ENCODE assay signal across 14 cellular contexts in genomic region chr1:30798389-30798951, GRCh38. TPM values are rescaled to one million over a fixed set of nuclear protein-coding genes. Genes with fewer than 3 reads are reported as not detected.
DNase-seq lines count a peak whose midpoint lies in the region; ATAC-seq, FAIRE-seq and TF ChIP-seq lines count a peak whose summit lies in the region.
"Had no signal": no experiment of that assay in that cellular context is flagged by ENCODE, and none has a peak within 500 bp of the region (broad histone marks: within the 10 kb centered on the region; RNA-seq: fewer than 3 reads in every experiment).

No MANE protein-coding gene starts in this region.

- POLR2A ChIA-PET in HepG2 (lab: Yijun Ruan, JAX) (no interaction called here), Caco-2 (lab: Charles Lee) (no interaction called here)

- TF ChIP-seq EP300 in HepG2 (IDR thresholded peaks at IDR 0.05; ENCODE audit: low read depth in 2 of 2, low read length in 2 of 2) (no peak), HepG2 (CRISPR knock-in tag; IDR thresholded peaks at IDR 0.05; ENCODE audit: borderline replicate concordance) (no peak)

- H4K20me1 ChIP-seq in HepG2 (ENCODE audit: insufficient read depth, low read length), result no peaks in the 10 kb centered on the region

- in situ Hi-C loops in HepG2 (cut with HindIII; ENCODE audit: extremely low pct_ligation_motif_present, low pct_unique_long_range_greater_than_20kb), result no loop called here

- WGBS in right lobe of liver (ENCODE audit: insufficient coverage, low coverage, low lambda C conversion rate, missing lambda C conversion rate), result 50% methylated on average over 6 of the region's 7 CpGs
- WGBS in HepG2 (ENCODE audit: low lambda C conversion rate), result 20% methylated on average over 6 of the region's 7 CpGs
- WGBS in heart right ventricle, 2 donors, result 53 to 68% methylated on average over 7 of the region's 7 CpGs

- H3K27ac Mint-ChIP-seq in Caco-2 (ENCODE audit: unreplicated experiment) (no peak overlapping the region), HFFc6 (no peak overlapping the region)
- H3K27ac Mint-ChIP-seq: activated B cell treated with CpG ODN at 0.5 μM for 24 hours had no signal

- TF ChIP-seq CTCF in right lobe of liver (IDR thresholded peaks at IDR 0.05) (no peak), HepG2 (CRISPR knock-in tag; IDR thresholded peaks at IDR 0.05) (no peak), heart right ventricle (IDR thresholded peaks at IDR 0.05) (no peak), Caco-2 (IDR thresholded peaks at IDR 0.05; ENCODE audit: insufficient read depth in 1 of 2, low read depth in 1 of 2, low read length in 1 of 2, severe bottlenecking in 1 of 2, unreplicated experiment in 1 of 2) (no peak), HFFc6 (IDR thresholded peaks at IDR 0.05) (no peak)

- H3K9me3 Mint-ChIP-seq in Caco-2 (ENCODE audit: unreplicated experiment) (no peaks in the 10 kb centered on the region), HFFc6 (no peaks in the 10 kb centered on the region)
- H3K9me3 Mint-ChIP-seq: activated B cell treated with CpG ODN at 0.5 μM for 24 hours; activated T-cell treated with anti-CD3 and anti-CD28 coated beads, Interleukin-2, amount 50 U/mL, for 4 hours had no signal

- H3K4me1 ChIP-seq in right lobe of liver (peaks cover 0 to 6% (median 0%) of the 10 kb centered on the region in 4 donors), HepG2 (ENCODE audit: insufficient read depth, low read length) (peaks cover 19% of the 10 kb centered on the region), heart right ventricle (peaks cover 11 to 42% (median 25%) of the 10 kb centered on the region in 9 donors), Caco-2 (no peaks in the 10 kb centered on the region)

- peak overlapping the region in 1 of 3 donors; percentile 20 for H3K27ac ChIP-seq in right lobe of liver
- H3K27ac ChIP-seq in HepG2 (ENCODE audit: extremely low read length, insufficient read depth, low read length), result no peak overlapping the region
- H3K27ac ChIP-seq in heart right ventricle, result peak overlapping the region in 8 of 10 donors; percentile 19 to 84 (median 49)

- no peaks in the 10 kb centered on the region for H3K9me3 ChIP-seq in right lobe of liver
- H3K9me3 ChIP-seq in HepG2 (ENCODE audit: low read length), result no peaks in the 10 kb centered on the region
- H3K9me3 ChIP-seq in heart right ventricle, result no peaks in the 10 kb centered on the region
- H3K9me3 ChIP-seq in Caco-2, result no peaks in the 10 kb centered on the region

- no peak for TF ChIP-seq POLR2A in right lobe of liver (IDR thresholded peaks at IDR 0.05)
- TF ChIP-seq POLR2A in HepG2 (IDR thresholded peaks at IDR 0.05; ENCODE audit: insufficient read depth in 1 of 2, low read depth in 2 of 2, low read length in 2 of 2), result no peak

- H3K27me3 Mint-ChIP-seq in Caco-2 (ENCODE audit: insufficient read depth, unreplicated experiment) (no peaks in the 10 kb centered on the region), HFFc6 (ENCODE audit: insufficient read depth) (peaks cover 3% of the 10 kb centered on the region)

- H3K4me1 Mint-ChIP-seq in Caco-2 (ENCODE audit: low read depth, unreplicated experiment) (no peaks in the 10 kb centered on the region), HFFc6 (ENCODE audit: low read depth) (peaks cover 19% of the 10 kb centered on the region)

- H3K27me3 ChIP-seq in right lobe of liver (no peaks in the 10 kb centered on the region), HepG2 (ENCODE audit: control insufficient read depth in 1 of 2, insufficient read depth in 2 of 2, low read length in 2 of 2) (peaks cover 2 to 8% of the 10 kb centered on the region in 2 experiments; a peak in 3 of 5 replicates), heart right ventricle (peaks cover 0 to 11% (median 0%) of the 10 kb centered on the region in 7 donors), Caco-2 (replicated peaks; ENCODE audit: control insufficient read depth, insufficient read depth, low read length) (no peaks in the 10 kb centered on the region)

- no peaks in the 10 kb centered on the region for H3K79me2 ChIP-seq in HepG2 (ENCODE audit: insufficient read depth, low read length)

- peak; percentile 34 to 57 (median 38) for ATAC-seq in right lobe of liver
- ATAC-seq in HepG2, result no peak
- peak; percentile 25 to 62 (median 46) for ATAC-seq in heart right ventricle
- ATAC-seq in HG03457 (IDR thresholded peaks at IDR 0.05; ENCODE audit: unreplicated experiment), result no peak
- ATAC-seq: activated T-cell treated with anti-CD3 and anti-CD28 coated beads, Interleukin-2, amount 50 U/mL, for 4 hours had no signal

- H3K36me3 ChIP-seq in right lobe of liver, result no peaks in the 10 kb centered on the region
- no peaks in the 10 kb centered on the region for H3K36me3 ChIP-seq in HepG2 (replicated peaks in 1 of 2; ENCODE audit: control insufficient read depth in 1 of 2, insufficient read depth in 2 of 2, low read length in 2 of 2)
- no peaks in the 10 kb centered on the region for H3K36me3 ChIP-seq in heart right ventricle
- H3K36me3 ChIP-seq in Caco-2 (ENCODE audit: control insufficient read depth, insufficient read depth, low read length), result no peaks in the 10 kb centered on the region

- H3K4me3 ChIP-seq in right lobe of liver (no peak overlapping the region), HepG2 (replicated peaks in 1 of 3; ENCODE audit: insufficient read depth in 1 of 3, low read depth in 2 of 3, low read length in 3 of 3) (no peak overlapping the region), heart right ventricle (no peak overlapping the region), Caco-2 (ENCODE audit: low read depth, low read length) (no peak overlapping the region)

- no peak overlapping the region for H3K4me2 ChIP-seq in HepG2 (ENCODE audit: low read depth, low read length)

- DNase-seq in right lobe of liver, result peak in 2 of 3 donors; percentile 46 to 58
- DNase-seq in HepG2 (ENCODE audit: low spot score), result no peak
- DNase-seq in heart right ventricle, result peak; percentile 30 to 45
- DNase-seq in pons (ENCODE audit: low spot score), result peak; percentile 49
- DNase-seq in Caco-2, result no peak
- DNase-seq in stimulated activated naive CD4-positive, alpha-beta T cell treated with Interleukin-2 at 50 U/mL for 16 hours (lab: John Stamatoyannopoulos, UW), result no peak
- DNase-seq in HFFc6, result no peak
- DNase-seq: activated B cell treated with CpG ODN at 0.5 μM for 24 hours; activated T-cell treated with anti-CD3 and anti-CD28 coated beads, Interleukin-2, amount 50 U/mL, for 4 hours; DMS 273 treated with DMSO at 0.1 percent for 48 hours; NCI-H1048; retina had no signal

- no peak overlapping the region for H2AFZ ChIP-seq in HepG2 (ENCODE audit: low read length)

- CTCF ChIA-PET in HepG2 (lab: Yijun Ruan, JAX; ENCODE audit: low intra/inter-chr PET ratio, low total read pairs) (interaction anchor here (1.5 kb wide), 1 partner anchor 113 kb away, joined by 3 read pairs; no protein-coding TSS in a partner anchor), Caco-2 (lab: Charles Lee) (no interaction called here)

- BruUV-seq in HepG2 (replicated peaks; lab: Mats Ljungman, UMichigan) (no TSS peak), Caco-2 (replicated peaks; lab: Mats Ljungman, UMichigan) (no TSS peak)

- H3K9ac ChIP-seq in HepG2 (ENCODE audit: insufficient read depth, low read depth, low read length), result no peak overlapping the region

- H3K36me3 Mint-ChIP-seq in Caco-2 (ENCODE audit: insufficient read depth, unreplicated experiment), result no peaks in the 10 kb centered on the region
- H3K36me3 Mint-ChIP-seq in HFFc6 (ENCODE audit: low read depth), result no peaks in the 10 kb centered on the region

- no peak for TF ChIP-seq RAD21 in HepG2 (CRISPR knock-in tag; IDR thresholded peaks at IDR 0.05)

- no peak overlapping the region for H3K4me3 Mint-ChIP-seq in Caco-2 (ENCODE audit: unreplicated experiment)
- no peak overlapping the region for H3K4me3 Mint-ChIP-seq in HFFc6
- H3K4me3 Mint-ChIP-seq: activated B cell treated with CpG ODN at 0.5 μM for 24 hours; activated T-cell treated with anti-CD3 and anti-CD28 coated beads, Interleukin-2, amount 50 U/mL, for 4 hours had no signal

- intact Hi-C loops in right lobe of liver (cut with DNase I) (no loop called here), HepG2 (cut with micrococcal nuclease; ENCODE audit: unreplicated experiment) (no loop called here), heart right ventricle (cut with DNase I) (no loop called here), Caco-2 (cut with micrococcal nuclease; ENCODE audit: unreplicated experiment) (no loop called here)

- FAIRE-seq in HepG2 (lab: Jason Lieb, UNC), result no peak

RNA-seq across cellular contexts. Expression of gene LAPTM5, which starts 40.9 kb away (rescaled TPM):
- total RNA-seq in right lobe of liver (10 to 100 TPM; 21.2 to 81.0 (median 29.8) TPM), HepG2 (2016; rRNA removed; fragmentation: Illumina TruSeq; extraction: Trizol) (0.34 and 0.86 TPM in 2 replicates), heart right ventricle (100 to 1,000 TPM in 1 of 10 donors, 10 to 100 TPM in 6, 1 to 10 TPM in 3; 5.9 to 114 (median 12.9) TPM), Caco-2 (2022) (0.14 TPM in 1 of 2 replicates, not detected in the other)
- total RNA-seq in HepG2 (2016; cell fraction: cytosol; rRNA removed; fragmentation: Illumina TruSeq; extraction: Trizol; ENCODE audit: low read depth), result 0.18 and 0.30 TPM in 2 replicates
- total RNA-seq in HepG2 (2016; cell fraction: insoluble cytoplasmic fraction; rRNA removed; fragmentation: Illumina TruSeq; extraction: Trizol), result 0.18 and 0.45 TPM in 2 replicates
- total RNA-seq in HepG2 (2016; cell fraction: membrane; rRNA removed; fragmentation: Illumina TruSeq; extraction: Trizol), result 0.48 and 0.56 TPM in 2 replicates
- total RNA-seq in HepG2 (2016; cell fraction: nucleus; rRNA removed; fragmentation: Illumina TruSeq; extraction: Trizol), result 0.34 and 0.53 TPM in 2 replicates
- polyA plus RNA-seq in HepG2 (2011; rRNA removed) (0.41 and 0.76 TPM in 2 replicates), heart right ventricle (10 to 100 TPM; 13.2 to 33.5 TPM)
- 0.64 and 0.79 TPM in 2 replicates for polyA plus RNA-seq in HepG2 (2011; cell fraction: cytosol; rRNA removed)
- polyA plus RNA-seq in HepG2 (2011; cell fraction: nucleus; rRNA removed), result 0.59 and 0.61 TPM in 2 replicates
- 0.19 and 0.38 TPM in 2 replicates for polyA plus RNA-seq in HepG2 (2012)
- 0.33 and 0.38 TPM in 2 replicates for polyA plus RNA-seq in HepG2 (2016; cell fraction: cytosol; fragmentation: Illumina TruSeq; extraction: Trizol; ENCODE audit: low read depth)
- polyA plus RNA-seq in HepG2 (2016; cell fraction: insoluble cytoplasmic fraction; fragmentation: Illumina TruSeq; extraction: Trizol; ENCODE audit: low read depth), result 0.57 and 0.76 TPM in 2 replicates
- 0.54 and 0.79 TPM in 2 replicates for polyA plus RNA-seq in HepG2 (2016; cell fraction: membrane; fragmentation: Illumina TruSeq; extraction: Trizol; ENCODE audit: low read depth)
- polyA plus RNA-seq in HepG2 (2016; cell fraction: nucleus; fragmentation: Illumina TruSeq; extraction: Trizol; ENCODE audit: insufficient read depth, low read depth), result 1.1 TPM in 2 replicates
- polyA minus RNA-seq in HepG2 (2011; rRNA and poly(A)+ RNA removed; ENCODE audit: low replicate concordance), result 2.1 and 4.6 TPM in 2 replicates
- polyA minus RNA-seq in HepG2 (2011; cell fraction: cytosol; rRNA and poly(A)+ RNA removed), result 0.59 TPM in 1 of 2 replicates, not detected in the other
- not detected in 2 replicates for polyA minus RNA-seq in HepG2 (2011; cell fraction: nucleus; rRNA and poly(A)+ RNA removed)
- total RNA-seq in HFFc6 (2021; fragmentation: NEBNext Ultra II Directional; extraction: Animal tissue kit (Norgen Biotek cat#: 25700)), result under 1 TPM; 0.38 to 0.81 (median 0.63) TPM
- total RNA-seq: A673 had no signal

Comparison
In these comparisons a context has a peak if more than half of its experiments do, and no peak if none do; other contexts are left out.
1. ATAC-seq: peak in right lobe of liver (4 of 4) and heart right ventricle (8 of 8); none in HepG2 (single experiment) and HG03457 (single experiment).
2. DNase-seq: peak in right lobe of liver (2 of 3), heart right ventricle (2 of 2) and pons (single experiment); none in HepG2 (single experiment), Caco-2 (0 of 2), stimulated activated naive CD4-positive, alpha-beta T cell treated with Interleukin-2 at 50 U/mL for 16 hours (single experiment) and HFFc6 (single experiment).